In the genomic region with DNA sequence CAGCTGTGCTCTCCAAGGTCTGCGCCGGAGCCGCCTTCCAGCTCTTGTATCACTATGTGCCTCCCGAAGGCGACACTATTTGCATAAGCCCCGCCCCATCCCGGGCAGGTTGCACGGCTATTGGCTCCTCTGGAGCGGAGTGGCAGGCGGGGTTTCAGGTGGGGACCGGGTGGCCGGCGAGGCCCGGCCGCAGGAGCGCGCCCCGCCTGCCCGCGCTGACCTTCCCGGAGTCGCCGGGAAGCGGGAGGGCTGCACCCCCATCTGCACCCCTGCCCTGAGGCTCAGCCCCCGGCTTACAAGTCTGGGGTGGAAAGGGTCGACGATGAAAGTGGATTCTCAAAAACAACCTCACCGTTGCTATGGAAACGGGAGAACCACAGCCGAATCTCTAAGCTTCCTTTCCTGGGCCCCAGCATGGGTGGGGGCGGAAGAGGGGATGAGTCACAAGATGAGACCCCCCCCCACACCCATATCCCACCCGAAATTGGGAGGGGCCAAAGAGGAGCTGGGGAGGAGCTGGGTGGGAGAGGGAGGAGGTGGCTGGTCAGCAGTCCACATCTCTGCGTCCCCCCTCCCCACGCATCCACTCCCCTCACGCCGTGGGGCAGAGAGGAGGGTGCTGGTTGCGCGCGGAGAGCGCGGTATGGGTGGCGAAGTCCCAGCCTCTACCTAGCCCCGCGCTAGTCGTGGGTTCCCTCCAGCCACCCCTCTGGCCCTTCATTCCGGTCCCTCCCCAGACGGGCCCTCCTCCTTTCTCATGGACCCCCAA, we compare ENCODE assay signal across 8 cellular contexts. TPM values are rescaled to one million over a fixed set of nuclear protein-coding genes. Genes with fewer than 3 reads are reported as not detected.
DNase-seq lines count a peak whose midpoint lies in the region; ATAC-seq and TF ChIP-seq lines count a peak whose summit lies in the region.

A gene (minus strand): TSS at position 51 of the 769 bp plus-strand sequence. CDS start 6,830 bp downstream, outside the sequence.

- TF ChIP-seq CTCF in coronary artery (IDR thresholded peaks at IDR 0.05), result no peak

- H3K4me3 ChIP-seq in coronary artery, result peak within 1 kb of the TSS; percentile 67

- peak; percentile 73 for ATAC-seq in GM18519 (IDR thresholded peaks at IDR 0.05; ENCODE audit: low FRiP score, unreplicated experiment)
- ATAC-seq in HG03196 (IDR thresholded peaks at IDR 0.05; ENCODE audit: unreplicated experiment), result peak; percentile 63
- peak; percentile 94 for ATAC-seq in left lobe of liver
- no peak for ATAC-seq in HG03469 (IDR thresholded peaks at IDR 0.05; ENCODE audit: unreplicated experiment)

- peak; percentile 49 for DNase-seq in NCI-H345 treated with DMSO at 0.1 percent for 48 hours (lab: John Stamatoyannopoulos, UW; ENCODE audit: unreplicated experiment)
- peak; percentile 89 for DNase-seq in activated CD4-positive, alpha-beta T cell treated with anti-CD3 and anti-CD28 coated beads, Interleukin-2, amount 50 U/mL, for 1 hour
- peak; percentile 89 for DNase-seq in coronary artery (ENCODE audit: low spot score)
- peak; percentile 82 for DNase-seq in left lobe of liver (ENCODE audit: low spot score)
- peak; percentile 87 to 91 for DNase-seq in stimulated activated CD4-positive, alpha-beta T cell treated with anti-CD3 and anti-CD28 coated beads, Interleukin-2, amount 100 ng/mL, for 24 hours

- no peak within 1 kb of the TSS for H3K27ac ChIP-seq in coronary artery

RNA-seq across cellular contexts. Expression of the gene that starts here (rescaled TPM):
- 0.08 TPM for total RNA-seq in left lobe of liver

Comparison
In these comparisons a context has a peak if more than half of its experiments do, and no peak if none do; other contexts are left out.
1. Peak in DNase-seq and ATAC-seq in left lobe of liver; RNA of the gene not detected or under 1 TPM.